17 cellular contexts compared by ENCODE assay signal in genomic region chr2:21423854-21424253, GRCh38.
A peak's percentile ranks its signal among the peaks of the same experiment; 100 is the strongest.
DNase-seq lines count a peak whose midpoint lies in the region; ATAC-seq, FAIRE-seq and TF ChIP-seq lines count a peak whose summit lies in the region.
"Had no signal": no experiment of that assay in that cellular context is flagged by ENCODE, and none has a peak within 500 bp of the region (broad histone marks: within the 10 kb centered on the region; RNA-seq: fewer than 3 reads in every experiment).

No MANE protein-coding gene starts in this region.

- H3K27me3 ChIP-seq in right lobe of liver (no peaks in the 10 kb centered on the region), HepG2 (ENCODE audit: control insufficient read depth in 1 of 2, insufficient read depth in 2 of 2, low read length in 2 of 2) (peaks cover 0 to 5% of the 10 kb centered on the region in 2 experiments; a peak in 1 of 5 replicates)

- H3K36me3 ChIP-seq in right lobe of liver (no peaks in the 10 kb centered on the region), HepG2 (replicated peaks in 1 of 2; ENCODE audit: control insufficient read depth in 1 of 2, insufficient read depth in 2 of 2, low read length in 2 of 2) (no peaks in the 10 kb centered on the region)

- no TSS peak for BruUV-seq in HepG2 (replicated peaks; lab: Mats Ljungman, UMichigan)

- H3K9me3 ChIP-seq in right lobe of liver (no peaks in the 10 kb centered on the region), HepG2 (ENCODE audit: low read length) (no peaks in the 10 kb centered on the region)
- H3K9me3 ChIP-seq: Caco-2 had no signal

- no peak for DNase-seq in right lobe of liver
- no peak for DNase-seq in HepG2 (ENCODE audit: low spot score)
- DNase-seq in SW480 (ENCODE audit: low spot score) = peak; percentile 70
- DNase-seq in kidney tubule cell (ENCODE audit: low spot score) = peak; percentile 46
- no peak for DNase-seq in Kasumi-1 (lab: John Stamatoyannopoulos, UW)
- DNase-seq in Ammon's horn (ENCODE audit: low spot score) = no peak
- DNase-seq: 8988T, Caco-2, MV-4-11, NCI-H1436 treated with DMSO at 0.1 percent for 48 hours, NCI-H2081, NCI-H524 had no signal

- H3K4me1 ChIP-seq in right lobe of liver (peaks cover 0 to 28% (median 0%) of the 10 kb centered on the region in 4 donors), HepG2 (ENCODE audit: insufficient read depth, low read length) (peaks cover 27% of the 10 kb centered on the region)
- H3K4me1 ChIP-seq: Caco-2 had no signal

- WGBS in right lobe of liver (ENCODE audit: insufficient coverage, low coverage, low lambda C conversion rate, missing lambda C conversion rate) = 67% methylated on average over 5 of the region's 5 CpGs
- WGBS in HepG2 (ENCODE audit: low lambda C conversion rate) = 45% methylated on average over 5 of the region's 5 CpGs

- no peak overlapping the region for H3K4me3 ChIP-seq in right lobe of liver
- H3K4me3 ChIP-seq in HepG2 (replicated peaks in 1 of 3; ENCODE audit: insufficient read depth in 1 of 3, low read depth in 2 of 3, low read length in 3 of 3) = no peak overlapping the region

- no peak for TF ChIP-seq CTCF in right lobe of liver (IDR thresholded peaks at IDR 0.05)
- TF ChIP-seq CTCF in HepG2 (CRISPR knock-in tag; IDR thresholded peaks at IDR 0.05) = no peak

- H3K9ac ChIP-seq in HepG2 (ENCODE audit: insufficient read depth, low read depth, low read length) = no peak overlapping the region

- CTCF ChIA-PET in HepG2 (lab: Yijun Ruan, JAX; ENCODE audit: low intra/inter-chr PET ratio, low total read pairs) = no interaction called here

- no peak overlapping the region for H3K4me2 ChIP-seq in HepG2 (ENCODE audit: low read depth, low read length)

- H4K20me1 ChIP-seq in HepG2 (ENCODE audit: insufficient read depth, low read length) = no peaks in the 10 kb centered on the region

- peak in 1 of 4 donors; percentile 37 for ATAC-seq in right lobe of liver
- ATAC-seq in HepG2 = no peak
- no peak for ATAC-seq in esophagus mucosa
- no peak for ATAC-seq in HG03442 (IDR thresholded peaks at IDR 0.05; ENCODE audit: unreplicated experiment)
- ATAC-seq: SK-N-SH treated with all-trans-retinoic acid at 6 μM for 48 hours had no signal

- no peak overlapping the region for H2AFZ ChIP-seq in HepG2 (ENCODE audit: low read length)

- in situ Hi-C loops in HepG2 (cut with HindIII; ENCODE audit: extremely low pct_ligation_motif_present, low pct_unique_long_range_greater_than_20kb) = no loop called here

- POLR2A ChIA-PET in HepG2 (lab: Yijun Ruan, JAX) = no interaction called here

- no peak for TF ChIP-seq EP300 in HepG2 (IDR thresholded peaks at IDR 0.05; ENCODE audit: low read depth in 2 of 2, low read length in 2 of 2)
- no peak for TF ChIP-seq EP300 in HepG2 (CRISPR knock-in tag; IDR thresholded peaks at IDR 0.05; ENCODE audit: borderline replicate concordance)

- H3K27ac ChIP-seq in right lobe of liver (peak overlapping the region in 2 of 3 donors; percentile 58 to 84), HepG2 (ENCODE audit: extremely low read length, insufficient read depth, low read length) (no peak overlapping the region)
- H3K27ac ChIP-seq: C4-2B had no signal

- intact Hi-C loops in right lobe of liver (cut with DNase I) = no loop called here
- intact Hi-C loops in HepG2 (cut with micrococcal nuclease; ENCODE audit: unreplicated experiment) = no loop called here

- FAIRE-seq in HepG2 (lab: Jason Lieb, UNC) = no peak
- FAIRE-seq: GM12891 had no signal

- TF ChIP-seq POLR2A in right lobe of liver (IDR thresholded peaks at IDR 0.05) = no peak
- no peak for TF ChIP-seq POLR2A in HepG2 (IDR thresholded peaks at IDR 0.05; ENCODE audit: insufficient read depth in 1 of 2, low read depth in 2 of 2, low read length in 2 of 2)

- TF ChIP-seq RAD21 in HepG2 (CRISPR knock-in tag; IDR thresholded peaks at IDR 0.05) = no peak

- no peaks in the 10 kb centered on the region for H3K79me2 ChIP-seq in HepG2 (ENCODE audit: insufficient read depth, low read length)

TF ChIP-seq in HepG2, 621 proteins besides CTCF, POLR2A, EP300 and RAD21:
- no peak for TF ChIP-seq ZNF768 (CRISPR knock-in tag; IDR thresholded peaks at IDR 0.05)
- TF ChIP-seq MAFK (conservative IDR thresholded peaks at IDR 0.05 in 1 of 2, IDR thresholded peaks at IDR 0.05 in 1 of 2; ENCODE audit: low read length in 2 of 2) = peak in 1 of 2 experiments; percentile 41; a peak in 3 of 4 replicates
TF ChIP-seq in HepG2: peak in this region for 1.

Comparison
In these comparisons a context has a peak if more than half of its experiments do, and no peak if none do; other contexts are left out.
1. DNase-seq: peak in SW480 (single experiment) and kidney tubule cell (single experiment); none in right lobe of liver (0 of 3), HepG2 (single experiment), Kasumi-1 (0 of 2) and Ammon's horn (single experiment).